In the genomic region with DNA sequence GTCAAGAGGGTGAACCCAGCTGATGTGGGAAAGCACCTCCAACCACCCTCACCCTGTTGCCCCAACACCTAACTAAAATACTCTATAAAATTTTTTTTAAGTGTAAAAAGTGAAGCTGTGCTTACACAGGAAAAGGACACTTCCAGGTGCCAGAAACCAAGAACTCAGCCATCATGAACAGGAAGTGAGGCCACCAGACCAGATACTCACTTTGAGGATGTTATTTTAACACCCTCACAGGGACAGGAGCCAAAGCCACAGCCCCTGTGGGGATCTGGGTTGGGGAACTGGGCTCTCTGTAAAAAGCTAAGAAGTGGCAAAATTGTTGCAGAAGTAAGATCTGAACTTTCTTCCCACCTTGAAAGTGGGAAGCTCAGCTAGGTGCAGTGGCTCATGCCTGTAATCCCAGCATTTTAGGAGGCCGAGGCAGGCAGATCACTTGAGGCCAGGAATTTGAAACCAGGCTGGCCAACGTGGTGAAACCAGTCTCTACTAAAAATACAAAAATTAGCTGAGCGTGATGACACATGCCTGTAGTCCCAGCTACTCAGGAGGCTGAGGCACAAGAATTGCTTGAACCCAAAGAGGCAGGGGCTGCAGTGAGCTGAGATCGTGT, we compare ENCODE assay signal across 1 cellular context.
TF ChIP-seq lines count a peak whose summit lies in the region.

No MANE protein-coding gene starts in this region.

TF ChIP-seq in GM12878, 131 proteins besides CTCF, POLR2A, EP300 and RAD21 (continued from another document and continues in another):
- TF ChIP-seq REST (IDR thresholded peaks at IDR 0.05; ENCODE audit: low read depth, low read length) (no peak), ZNF217 (IDR thresholded peaks at IDR 0.05) (0 out of 2 replicates have a peak, but pooled peaks have one; percentile 44), YY1 (IDR thresholded peaks at IDR 0.05; ENCODE audit: low read depth, low read length) (peak; percentile 66; the same call in 1 of the 2 replicates), ATF7 (IDR thresholded peaks at IDR 0.05; ENCODE audit: low read depth) (peak; percentile 69), DPF2 (IDR thresholded peaks at IDR 0.05) (peak; percentile 91), MTA3 (IDR thresholded peaks at IDR 0.05; ENCODE audit: borderline replicate concordance, low read length) (no peak), HCFC1 (IDR thresholded peaks at IDR 0.05; ENCODE audit: low read length) (no peak), ESRRA (IDR thresholded peaks at IDR 0.05; ENCODE audit: low read length) (no peak), RUNX3 (IDR thresholded peaks at IDR 0.05; ENCODE audit: low read length) (peak; percentile 81), WRNIP1 (IDR thresholded peaks at IDR 0.05; ENCODE audit: borderline replicate concordance, low read depth, low read length) (no peak), TARDBP (IDR thresholded peaks at IDR 0.05; ENCODE audit: borderline replicate concordance) (no peak), HDAC2 (IDR thresholded peaks at IDR 0.05) (no peak), BCL3 (IDR thresholded peaks at IDR 0.05; ENCODE audit: borderline replicate concordance, insufficient read depth, low read depth, low read length, poor library complexity, severe bottlenecking) (no peak), NFXL1 (IDR thresholded peaks at IDR 0.05; ENCODE audit: borderline replicate concordance) (no peak), ZNF207 (IDR thresholded peaks at IDR 0.05; ENCODE audit: borderline replicate concordance) (no peak), TCF3 (IDR thresholded peaks at IDR 0.05; ENCODE audit: borderline replicate concordance, insufficient read depth, low read depth, low read length) (no peak), MXI1 (IDR thresholded peaks at IDR 0.05; ENCODE audit: low read depth, low read length) (no peak), HDGF (IDR thresholded peaks at IDR 0.05) (0 out of 2 replicates have a peak, but pooled peaks have one; percentile 70), MEF2A (IDR thresholded peaks at IDR 0.05; ENCODE audit: insufficient read depth, low read depth, low read length) (0 out of 2 replicates have a peak, but pooled peaks have one; percentile 38), CBFB (IDR thresholded peaks at IDR 0.05; ENCODE audit: low read depth) (peak; percentile 70; the same call in 1 of the 2 replicates), POLR2AphosphoS5 (IDR thresholded peaks at IDR 0.05; ENCODE audit: low read length) (peak; percentile 46; the same call in 1 of the 2 replicates), E4F1 (IDR thresholded peaks at IDR 0.05; ENCODE audit: borderline replicate concordance, partially characterized antibody) (no peak), IRF5 (IDR thresholded peaks at IDR 0.05; ENCODE audit: borderline replicate concordance) (no peak), PAX5 (IDR thresholded peaks at IDR 0.05; ENCODE audit: borderline replicate concordance, low read depth, low read length) (no peak), SRF (IDR thresholded peaks at IDR 0.05; ENCODE audit: low read depth in 2 of 2, low read length in 2 of 2) (no peak), TCF12 (IDR thresholded peaks at IDR 0.05; ENCODE audit: low read depth, low read length) (peak; percentile 56; the same call in 1 of the 2 replicates), NR2C1 (IDR thresholded peaks at IDR 0.05) (no peak), FOXK2 (IDR thresholded peaks at IDR 0.05) (no peak), GATAD2B (conservative IDR thresholded peaks at IDR 0.05; ENCODE audit: low read depth) (peak; percentile 71), CREM (IDR thresholded peaks at IDR 0.05; ENCODE audit: low read depth) (peak; percentile 40; the same call in 1 of the 2 replicates), SUPT20H (IDR thresholded peaks at IDR 0.05; ENCODE audit: borderline replicate concordance, control insufficient read depth, low read depth, low read length) (no peak), SIX5 (IDR thresholded peaks at IDR 0.05; ENCODE audit: low read depth, low read length, severe bottlenecking) (no peak), POLR2AphosphoS2 (IDR thresholded peaks at IDR 0.05; ENCODE audit: low read depth, low read length) (no peak)
- TF ChIP-seq, protein P1, sequence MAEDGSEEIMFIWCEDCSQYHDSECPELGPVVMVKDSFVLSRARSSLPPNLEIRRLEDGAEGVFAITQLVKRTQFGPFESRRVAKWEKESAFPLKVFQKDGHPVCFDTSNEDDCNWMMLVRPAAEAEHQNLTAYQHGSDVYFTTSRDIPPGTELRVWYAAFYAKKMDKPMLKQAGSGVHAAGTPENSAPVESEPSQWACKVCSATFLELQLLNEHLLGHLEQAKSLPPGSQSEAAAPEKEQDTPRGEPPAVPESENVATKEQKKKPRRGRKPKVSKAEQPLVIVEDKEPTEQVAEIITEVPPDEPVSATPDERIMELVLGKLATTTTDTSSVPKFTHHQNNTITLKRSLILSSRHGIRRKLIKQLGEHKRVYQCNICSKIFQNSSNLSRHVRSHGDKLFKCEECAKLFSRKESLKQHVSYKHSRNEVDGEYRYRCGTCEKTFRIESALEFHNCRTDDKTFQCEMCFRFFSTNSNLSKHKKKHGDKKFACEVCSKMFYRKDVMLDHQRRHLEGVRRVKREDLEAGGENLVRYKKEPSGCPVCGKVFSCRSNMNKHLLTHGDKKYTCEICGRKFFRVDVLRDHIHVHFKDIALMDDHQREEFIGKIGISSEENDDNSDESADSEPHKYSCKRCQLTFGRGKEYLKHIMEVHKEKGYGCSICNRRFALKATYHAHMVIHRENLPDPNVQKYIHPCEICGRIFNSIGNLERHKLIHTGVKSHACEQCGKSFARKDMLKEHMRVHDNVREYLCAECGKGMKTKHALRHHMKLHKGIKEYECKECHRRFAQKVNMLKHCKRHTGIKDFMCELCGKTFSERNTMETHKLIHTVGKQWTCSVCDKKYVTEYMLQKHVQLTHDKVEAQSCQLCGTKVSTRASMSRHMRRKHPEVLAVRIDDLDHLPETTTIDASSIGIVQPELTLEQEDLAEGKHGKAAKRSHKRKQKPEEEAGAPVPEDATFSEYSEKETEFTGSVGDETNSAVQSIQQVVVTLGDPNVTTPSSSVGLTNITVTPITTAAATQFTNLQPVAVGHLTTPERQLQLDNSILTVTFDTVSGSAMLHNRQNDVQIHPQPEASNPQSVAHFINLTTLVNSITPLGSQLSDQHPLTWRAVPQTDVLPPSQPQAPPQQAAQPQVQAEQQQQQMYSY (CRISPR knock-in tag; IDR thresholded peaks at IDR 0.05): no peak
- TF ChIP-seq, protein P2, sequence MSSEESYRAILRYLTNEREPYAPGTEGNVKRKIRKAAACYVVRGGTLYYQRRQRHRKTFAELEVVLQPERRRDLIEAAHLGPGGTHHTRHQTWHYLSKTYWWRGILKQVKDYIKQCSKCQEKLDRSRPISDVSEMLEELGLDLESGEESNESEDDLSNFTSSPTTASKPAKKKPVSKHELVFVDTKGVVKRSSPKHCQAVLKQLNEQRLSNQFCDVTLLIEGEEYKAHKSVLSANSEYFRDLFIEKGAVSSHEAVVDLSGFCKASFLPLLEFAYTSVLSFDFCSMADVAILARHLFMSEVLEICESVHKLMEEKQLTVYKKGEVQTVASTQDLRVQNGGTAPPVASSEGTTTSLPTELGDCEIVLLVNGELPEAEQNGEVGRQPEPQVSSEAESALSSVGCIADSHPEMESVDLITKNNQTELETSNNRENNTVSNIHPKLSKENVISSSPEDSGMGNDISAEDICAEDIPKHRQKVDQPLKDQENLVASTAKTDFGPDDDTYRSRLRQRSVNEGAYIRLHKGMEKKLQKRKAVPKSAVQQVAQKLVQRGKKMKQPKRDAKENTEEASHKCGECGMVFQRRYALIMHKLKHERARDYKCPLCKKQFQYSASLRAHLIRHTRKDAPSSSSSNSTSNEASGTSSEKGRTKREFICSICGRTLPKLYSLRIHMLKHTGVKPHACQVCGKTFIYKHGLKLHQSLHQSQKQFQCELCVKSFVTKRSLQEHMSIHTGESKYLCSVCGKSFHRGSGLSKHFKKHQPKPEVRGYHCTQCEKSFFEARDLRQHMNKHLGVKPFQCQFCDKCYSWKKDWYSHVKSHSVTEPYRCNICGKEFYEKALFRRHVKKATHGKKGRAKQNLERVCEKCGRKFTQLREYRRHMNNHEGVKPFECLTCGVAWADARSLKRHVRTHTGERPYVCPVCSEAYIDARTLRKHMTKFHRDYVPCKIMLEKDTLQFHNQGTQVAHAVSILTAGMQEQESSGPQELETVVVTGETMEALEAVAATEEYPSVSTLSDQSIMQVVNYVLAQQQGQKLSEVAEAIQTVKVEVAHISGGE (CRISPR knock-in tag; IDR thresholded peaks at IDR 0.05): no peak
- TF ChIP-seq, protein P3, sequence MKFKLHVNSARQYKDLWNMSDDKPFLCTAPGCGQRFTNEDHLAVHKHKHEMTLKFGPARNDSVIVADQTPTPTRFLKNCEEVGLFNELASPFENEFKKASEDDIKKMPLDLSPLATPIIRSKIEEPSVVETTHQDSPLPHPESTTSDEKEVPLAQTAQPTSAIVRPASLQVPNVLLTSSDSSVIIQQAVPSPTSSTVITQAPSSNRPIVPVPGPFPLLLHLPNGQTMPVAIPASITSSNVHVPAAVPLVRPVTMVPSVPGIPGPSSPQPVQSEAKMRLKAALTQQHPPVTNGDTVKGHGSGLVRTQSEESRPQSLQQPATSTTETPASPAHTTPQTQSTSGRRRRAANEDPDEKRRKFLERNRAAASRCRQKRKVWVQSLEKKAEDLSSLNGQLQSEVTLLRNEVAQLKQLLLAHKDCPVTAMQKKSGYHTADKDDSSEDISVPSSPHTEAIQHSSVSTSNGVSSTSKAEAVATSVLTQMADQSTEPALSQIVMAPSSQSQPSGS (IDR thresholded peaks at IDR 0.05; ENCODE audit: low read length): no peak; the same call in 1 of the 2 replicates
- TF ChIP-seq, protein P4, sequence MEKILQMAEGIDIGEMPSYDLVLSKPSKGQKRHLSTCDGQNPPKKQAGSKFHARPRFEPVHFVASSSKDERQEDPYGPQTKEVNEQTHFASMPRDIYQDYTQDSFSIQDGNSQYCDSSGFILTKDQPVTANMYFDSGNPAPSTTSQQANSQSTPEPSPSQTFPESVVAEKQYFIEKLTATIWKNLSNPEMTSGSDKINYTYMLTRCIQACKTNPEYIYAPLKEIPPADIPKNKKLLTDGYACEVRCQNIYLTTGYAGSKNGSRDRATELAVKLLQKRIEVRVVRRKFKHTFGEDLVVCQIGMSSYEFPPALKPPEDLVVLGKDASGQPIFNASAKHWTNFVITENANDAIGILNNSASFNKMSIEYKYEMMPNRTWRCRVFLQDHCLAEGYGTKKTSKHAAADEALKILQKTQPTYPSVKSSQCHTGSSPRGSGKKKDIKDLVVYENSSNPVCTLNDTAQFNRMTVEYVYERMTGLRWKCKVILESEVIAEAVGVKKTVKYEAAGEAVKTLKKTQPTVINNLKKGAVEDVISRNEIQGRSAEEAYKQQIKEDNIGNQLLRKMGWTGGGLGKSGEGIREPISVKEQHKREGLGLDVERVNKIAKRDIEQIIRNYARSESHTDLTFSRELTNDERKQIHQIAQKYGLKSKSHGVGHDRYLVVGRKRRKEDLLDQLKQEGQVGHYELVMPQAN (conservative IDR thresholded peaks at IDR 0.05): no peak
